2 cellular contexts compared by ENCODE assay signal in genomic region chr16:17839272-17839671, GRCh38.
TF ChIP-seq lines count a peak whose summit lies in the region.

No MANE protein-coding gene starts in this region.

TF ChIP-seq in IMR-90, 13 proteins besides CTCF, POLR2A, EP300 and RAD21:
- TF ChIP-seq NFE2L2 (IDR thresholded peaks at IDR 0.05; ENCODE audit: low read depth, low read length) = no peak
- TF ChIP-seq CEBPB (IDR thresholded peaks at IDR 0.05; ENCODE audit: low read depth, low read length) = no peak
- no peak for TF ChIP-seq ELK1 (IDR thresholded peaks at IDR 0.05; ENCODE audit: borderline replicate concordance, low read depth, low read length)

TF ChIP-seq in H1, 55 proteins besides CTCF, POLR2A, EP300 and RAD21:
- TF ChIP-seq HDAC6 (IDR thresholded peaks at IDR 0.05; ENCODE audit: low read depth, low read length) (no peak), EGR1 (IDR thresholded peaks at IDR 0.05; ENCODE audit: borderline replicate concordance, low read depth, low read length) (no peak), KDM4A (IDR thresholded peaks at IDR 0.05; ENCODE audit: low read depth, low read length, severe bottlenecking) (no peak), ATF2 (IDR thresholded peaks at IDR 0.05; ENCODE audit: low read length) (no peak), HDAC2 (IDR thresholded peaks at IDR 0.05; ENCODE audit: borderline replicate concordance in 1 of 2, low read depth in 2 of 2, low read length in 2 of 2) (no peak), SUZ12 (IDR thresholded peaks at IDR 0.05; ENCODE audit: low read length) (no peak), NANOG (IDR thresholded peaks at IDR 0.05; ENCODE audit: insufficient read depth, low read depth, low read length, poor library complexity, severe bottlenecking) (no peak)
